12 cellular contexts compared by ENCODE assay signal in genomic region chr3:129621626-129622417, GRCh38. TPM values are rescaled to one million over a fixed set of nuclear protein-coding genes. Genes with fewer than 3 reads are reported as not detected.
DNase-seq lines count a peak whose midpoint lies in the region; ATAC-seq, FAIRE-seq and TF ChIP-seq lines count a peak whose summit lies in the region.
"Had no signal": no experiment of that assay in that cellular context is flagged by ENCODE, and none has a peak within 500 bp of the region (broad histone marks: within the 10 kb centered on the region; RNA-seq: fewer than 3 reads in every experiment).

No MANE protein-coding gene starts in this region.

- no peak overlapping the region for H3K4me3 Mint-ChIP-seq in natural killer cell treated with Interleukin-12 subunit alpha and Interleukin-12 subunit beta and Interleukin-15 and Interleukin-18, amount 100 ng/mL, for 72 hours
- H3K4me3 Mint-ChIP-seq in natural killer cell (no peak overlapping the region), osteocyte (ENCODE audit: unreplicated experiment) (no peak overlapping the region)

- no peak overlapping the region for H3K9ac ChIP-seq in kidney (ENCODE audit: low read length in 2 of 2)

- H3K27ac Mint-ChIP-seq in natural killer cell treated with Interleukin-12 subunit alpha and Interleukin-12 subunit beta and Interleukin-15 and Interleukin-18, amount 100 ng/mL, for 72 hours: no peak overlapping the region
- no peak overlapping the region for H3K27ac Mint-ChIP-seq in natural killer cell
- H3K27ac Mint-ChIP-seq in osteocyte (ENCODE audit: unreplicated experiment): peak overlapping the region; percentile 85

- no peak for TF ChIP-seq POLR2A in uterus (IDR thresholded peaks at IDR 0.05)

- no peaks in the 10 kb centered on the region for H3K36me3 Mint-ChIP-seq in natural killer cell treated with Interleukin-12 subunit alpha and Interleukin-12 subunit beta and Interleukin-15 and Interleukin-18, amount 100 ng/mL, for 72 hours
- H3K36me3 Mint-ChIP-seq in natural killer cell: no peaks in the 10 kb centered on the region
- no peaks in the 10 kb centered on the region for H3K36me3 Mint-ChIP-seq in osteocyte (ENCODE audit: unreplicated experiment)

- TF ChIP-seq CTCF in natural killer cell (IDR thresholded peaks at IDR 0.05) (no peak), kidney (IDR thresholded peaks at IDR 0.05; ENCODE audit: borderline replicate concordance, extremely low read depth, insufficient read depth) (no peak), osteocyte (IDR thresholded peaks at IDR 0.05) (no peak), uterus (IDR thresholded peaks at IDR 0.05) (no peak)

- H3K27me3 ChIP-seq in uterus: no peaks in the 10 kb centered on the region

- peaks cover 11 to 26% of the 10 kb centered on the region in 2 donors for H3K4me1 Mint-ChIP-seq in natural killer cell treated with Interleukin-12 subunit alpha and Interleukin-12 subunit beta and Interleukin-15 and Interleukin-18, amount 100 ng/mL, for 72 hours (ENCODE audit: low read depth in 2 of 2)
- H3K4me1 Mint-ChIP-seq in natural killer cell (peaks cover 26 to 35% of the 10 kb centered on the region in 2 donors), osteocyte (ENCODE audit: unreplicated experiment) (peaks cover 75% of the 10 kb centered on the region)

- intact Hi-C loops in natural killer cell (cut with micrococcal nuclease) (loop anchor here (10.0 kb wide), 1 partner anchor 473 kb away; no protein-coding TSS in a partner anchor), kidney (cut with DNase I) (no loop called here), uterus (cut with DNase I; ENCODE audit: low total_unique reads) (no loop called here)

- H3K27me3 Mint-ChIP-seq in natural killer cell treated with Interleukin-12 subunit alpha and Interleukin-12 subunit beta and Interleukin-15 and Interleukin-18, amount 100 ng/mL, for 72 hours: no peaks in the 10 kb centered on the region
- H3K27me3 Mint-ChIP-seq in natural killer cell (ENCODE audit: low read depth in 2 of 2): peaks cover 0 to 8% of the 10 kb centered on the region in 2 donors
- H3K27me3 Mint-ChIP-seq in osteocyte (ENCODE audit: unreplicated experiment): no peaks in the 10 kb centered on the region

- H3K4me3 ChIP-seq in kidney (ENCODE audit: low read length in 2 of 2): no peak overlapping the region
- H3K4me3 ChIP-seq in uterus: no peak overlapping the region

- H3K27ac ChIP-seq in kidney (ENCODE audit: low read depth in 2 of 2, low read length in 2 of 2) (peak overlapping the region; percentile 85 to 90), uterus (peak overlapping the region; percentile 91 to 98)

- H3K9me3 Mint-ChIP-seq in natural killer cell treated with Interleukin-12 subunit alpha and Interleukin-12 subunit beta and Interleukin-15 and Interleukin-18, amount 100 ng/mL, for 72 hours: no peaks in the 10 kb centered on the region
- H3K9me3 Mint-ChIP-seq in natural killer cell: no peaks in the 10 kb centered on the region
- no peaks in the 10 kb centered on the region for H3K9me3 Mint-ChIP-seq in osteocyte (ENCODE audit: unreplicated experiment)

- H3K9me3 ChIP-seq in kidney (ENCODE audit: control insufficient read depth in 1 of 2, low read length in 2 of 2) (no peaks in the 10 kb centered on the region), uterus (no peaks in the 10 kb centered on the region)
- H3K9me3 ChIP-seq: Caco-2 had no signal

- H3K36me3 ChIP-seq in kidney (ENCODE audit: control insufficient read depth in 1 of 2, insufficient read depth in 2 of 2, low read length in 2 of 2) (no peaks in the 10 kb centered on the region), uterus (no peaks in the 10 kb centered on the region)

- peak; percentile 44 for DNase-seq in natural killer cell treated with Interleukin-12 subunit alpha and Interleukin-12 subunit beta and Interleukin-15 and Interleukin-18, amount 100 ng/mL, for 72 hours (ENCODE audit: low spot score)
- no peak for DNase-seq in natural killer cell
- peak; percentile 77 for DNase-seq in kidney
- DNase-seq in osteocyte (ENCODE audit: extremely low spot score, unreplicated experiment): no peak
- DNase-seq in uterus: peak in 1 of 2 donors; percentile 35
- DNase-seq in NOMO-1 treated with dmso at 0.1 percent for 144 hours (lab: John Stamatoyannopoulos, UW; ENCODE audit: unreplicated experiment): no peak
- no peak for DNase-seq in anterior cingulate cortex (lab: John Stamatoyannopoulos, UW)
- DNase-seq: activated T-cell treated with anti-CD3 and anti-CD28 coated beads for 4 hours, NCI-H1092 had no signal

- no peak for ATAC-seq in natural killer cell treated with Interleukin-12 subunit alpha and Interleukin-12 subunit beta and Interleukin-15 and Interleukin-18, amount 100 ng/mL, for 72 hours
- ATAC-seq in natural killer cell: no peak
- ATAC-seq in HG02840 (IDR thresholded peaks at IDR 0.05; ENCODE audit: low FRiP score, unreplicated experiment): no peak

- peaks cover 5 to 57% of the 10 kb centered on the region in 2 donors for H3K4me1 ChIP-seq in kidney (ENCODE audit: control insufficient read depth in 1 of 2, insufficient read depth in 1 of 2, low read depth in 1 of 2, low read length in 2 of 2)
- H3K4me1 ChIP-seq in uterus: peaks cover 6 to 14% of the 10 kb centered on the region in 2 donors

- FAIRE-seq in kidney (lab: Jason Lieb, UNC): no peak
- FAIRE-seq: GM18507 had no signal

RNA-seq across cellular contexts. Expression of gene PLXND1, which starts 15.3 kb away (rescaled TPM):
- 1 to 10 TPM; 2.8 to 4.8 TPM for total RNA-seq in natural killer cell treated with Interleukin-12 subunit alpha and Interleukin-12 subunit beta and Interleukin-15 and Interleukin-18, amount 100 ng/mL, for 72 hours
- total RNA-seq in natural killer cell: 100 to 1,000 TPM; 135 to 214 (median 189) TPM
- total RNA-seq in kidney: 152 TPM
- polyA plus RNA-seq in kidney (ENCODE audit: insufficient read depth, low read depth, low replicate concordance): 67.0 TPM
- 316 and 358 TPM in 2 replicates for total RNA-seq in osteocyte
- 100 to 1,000 TPM in 3 of 4 donors, 10 to 100 TPM in 1; 54.7 to 343 (median 121) TPM for total RNA-seq in uterus

Comparison
In these comparisons a context has a peak if more than half of its experiments do, and no peak if none do; other contexts are left out.
1. DNase-seq: peak in natural killer cell treated with Interleukin-12 subunit alpha and Interleukin-12 subunit beta and Interleukin-15 and Interleukin-18, amount 100 ng/mL, for 72 hours (single experiment) and kidney (single experiment); none in natural killer cell (single experiment), osteocyte (single experiment), NOMO-1 treated with dmso at 0.1 percent for 144 hours (single experiment) and anterior cingulate cortex (0 of 58).
2. RNA of gene PLXND1, which starts 15.3 kb away (total RNA-seq): 316 to 358 TPM in osteocyte, 135 to 214 TPM in natural killer cell, 152 TPM in kidney (single experiment) and 54.7 to 343 TPM in uterus; 2.8 to 4.8 TPM in natural killer cell treated with Interleukin-12 subunit alpha and Interleukin-12 subunit beta and Interleukin-15 and Interleukin-18, amount 100 ng/mL, for 72 hours; every median in the first group is over 4 times any median in the second.